ENCODE assay signal across 18 cellular contexts in genomic region chr5:61525573-61526142, GRCh38.
DNase-seq lines count a peak whose midpoint lies in the region; ATAC-seq and TF ChIP-seq lines count a peak whose summit lies in the region.
"Had no signal": no experiment of that assay in that cellular context is flagged by ENCODE, and none has a peak within 500 bp of the region (broad histone marks: within the 10 kb centered on the region; RNA-seq: fewer than 3 reads in every experiment).

No MANE protein-coding gene starts in this region.

- H3K36me3 Mint-ChIP-seq in endothelial cell (ENCODE audit: low read depth, unreplicated experiment) (peaks cover 28% of the 10 kb centered on the region), nephron progenitor cell (ENCODE audit: low read depth) (peaks cover 49% of the 10 kb centered on the region)

- H3K4me1 ChIP-seq in prostate gland (replicated peaks) = no peaks in the 10 kb centered on the region
- H3K4me1 ChIP-seq: breast epithelium, uterus had no signal

- no peak overlapping the region for H3K4me3 ChIP-seq in prostate gland
- H3K4me3 ChIP-seq: breast epithelium, ovary, uterus had no signal

- no peak for TF ChIP-seq POLR2A in prostate gland (IDR thresholded peaks at IDR 0.05)

- 56% methylated on average over 11 of the region's 11 CpGs for WGBS in prostate gland

- H3K27ac Mint-ChIP-seq in endothelial cell (ENCODE audit: unreplicated experiment) = peak overlapping the region; percentile 32
- peak overlapping the region; percentile 78 for H3K27ac Mint-ChIP-seq in nephron progenitor cell
- H3K27ac Mint-ChIP-seq: activated naive CD4-positive, alpha-beta T cell treated with anti-CD3 and anti-CD28 coated beads for 36 hours; CD8-positive, alpha-beta T cell; effector memory CD8-positive, alpha-beta T cell had no signal

- no peaks in the 10 kb centered on the region for H3K36me3 ChIP-seq in prostate gland
- H3K36me3 ChIP-seq: breast epithelium, ovary, uterus had no signal

- no peaks in the 10 kb centered on the region for H3K9me3 Mint-ChIP-seq in endothelial cell (ENCODE audit: unreplicated experiment)
- H3K9me3 Mint-ChIP-seq in nephron progenitor cell = no peaks in the 10 kb centered on the region
- H3K9me3 Mint-ChIP-seq: activated naive CD4-positive, alpha-beta T cell treated with anti-CD3 and anti-CD28 coated beads for 36 hours; CD8-positive, alpha-beta T cell; effector memory CD8-positive, alpha-beta T cell had no signal

- H3K4me3 Mint-ChIP-seq in endothelial cell (ENCODE audit: unreplicated experiment) (peak overlapping the region; percentile 13), nephron progenitor cell (no peak overlapping the region)
- H3K4me3 Mint-ChIP-seq: activated naive CD4-positive, alpha-beta T cell treated with anti-CD3 and anti-CD28 coated beads for 36 hours; CD8-positive, alpha-beta T cell; effector memory CD8-positive, alpha-beta T cell had no signal

- peak; percentile 61 for DNase-seq in Daoy (ENCODE audit: low read depth)
- peak; percentile 9 for DNase-seq in RWPE1 (ENCODE audit: low spot score)
- DNase-seq in endothelial cell (ENCODE audit: low spot score) = no peak
- DNase-seq in nephron progenitor cell = peak; percentile 7
- no peak for DNase-seq in HuH-7.5 (ENCODE audit: low spot score)
- DNase-seq in dedifferentiated amniotic fluid mesenchymal stem cell (ENCODE audit: extremely low spot score) = no peak
- no peak for DNase-seq in prostate gland (ENCODE audit: low spot score)
- DNase-seq: activated CD4-positive, alpha-beta T cell treated with anti-CD3 and anti-CD28 coated beads for 1 hour; activated CD8-positive, alpha-beta memory T cell treated with anti-CD3 and anti-CD28 coated beads, Interleukin-2, amount 50 U/mL, for 4 hours; activated naive CD4-positive, alpha-beta T cell treated with anti-CD3 and anti-CD28 coated beads for 36 hours; CD8-positive, alpha-beta T cell; effector memory CD8-positive, alpha-beta T cell; H7; ovary; stimulated activated naive CD4-positive, alpha-beta T cell; uterus had no signal

- CTCF ChIA-PET in RWPE1 (lab: Yijun Ruan, JAX) = interaction anchor here (0.7 kb wide), 1 partner anchor 26 kb away, joined by 3 read pairs; no protein-coding TSS in a partner anchor

- no peaks in the 10 kb centered on the region for H3K9me3 ChIP-seq in prostate gland
- H3K9me3 ChIP-seq: breast epithelium, ovary, uterus had no signal

- no peak for TF ChIP-seq CTCF in RWPE1 (conservative IDR thresholded peaks at IDR 0.05; ENCODE audit: low read depth)
- no peak for TF ChIP-seq CTCF in endothelial cell (IDR thresholded peaks at IDR 0.05; ENCODE audit: unreplicated experiment)
- TF ChIP-seq CTCF in nephron progenitor cell (IDR thresholded peaks at IDR 0.05) = no peak
- TF ChIP-seq CTCF in prostate gland (IDR thresholded peaks at IDR 0.05) = no peak

- intact Hi-C loops in prostate gland (cut with DNase I) = no loop called here

- ATAC-seq in HG02973 (IDR thresholded peaks at IDR 0.05; ENCODE audit: unreplicated experiment) = no peak
- ATAC-seq: CD8-positive, alpha-beta T cell; effector memory CD8-positive, alpha-beta T cell had no signal

- H3K4me1 Mint-ChIP-seq in endothelial cell (ENCODE audit: unreplicated experiment) = peaks cover 6% of the 10 kb centered on the region
- peaks cover 8% of the 10 kb centered on the region for H3K4me1 Mint-ChIP-seq in nephron progenitor cell

- POLR2A ChIA-PET in RWPE1 (lab: Yijun Ruan, JAX; ENCODE audit: low non-redundant PET) = no interaction called here

- H3K27me3 ChIP-seq in prostate gland (replicated peaks; ENCODE audit: insufficient read depth) = no peaks in the 10 kb centered on the region
- H3K27me3 ChIP-seq: breast epithelium, ovary, uterus had no signal

- H3K27ac ChIP-seq in RWPE1 (no peak overlapping the region), prostate gland (no peak overlapping the region)
- H3K27ac ChIP-seq: ovary, uterus had no signal

- peaks cover 3% of the 10 kb centered on the region for H3K27me3 Mint-ChIP-seq in endothelial cell (ENCODE audit: unreplicated experiment)
- no peaks in the 10 kb centered on the region for H3K27me3 Mint-ChIP-seq in nephron progenitor cell (ENCODE audit: low read depth, poor library complexity)
- H3K27me3 Mint-ChIP-seq: effector memory CD8-positive, alpha-beta T cell had no signal

Comparison
In these comparisons a context has a peak if more than half of its experiments do, and no peak if none do; other contexts are left out.
1. DNase-seq: peak in Daoy (single experiment), RWPE1 (single experiment) and nephron progenitor cell (single experiment); none in endothelial cell (single experiment), HuH-7.5 (single experiment), dedifferentiated amniotic fluid mesenchymal stem cell (single experiment) and prostate gland (single experiment).